1 cellular context compared by ENCODE assay signal in genomic region chr3:150928234-150928633, GRCh38.
TF ChIP-seq lines count a peak whose summit lies in the region.

No MANE protein-coding gene starts in this region.

TF ChIP-seq in GM23338, 12 proteins besides CTCF, POLR2A, EP300 and RAD21 (continued from another document):
- TF ChIP-seq ZNF462 (CRISPR knock-in tag; IDR thresholded peaks at IDR 0.05) (no peak), REST (IDR thresholded peaks at IDR 0.05; ENCODE audit: unreplicated experiment) (no peak), ZNF114 (CRISPR knock-in tag; IDR thresholded peaks at IDR 0.05) (no peak), EZH2 (IDR thresholded peaks at IDR 0.05; ENCODE audit: low read depth, unreplicated experiment) (no peak), EZH2phosphoT487 (IDR thresholded peaks at IDR 0.05; ENCODE audit: unreplicated experiment) (no peak), ETS1 (IDR thresholded peaks at IDR 0.05) (no peak)
